In the genomic region with DNA sequence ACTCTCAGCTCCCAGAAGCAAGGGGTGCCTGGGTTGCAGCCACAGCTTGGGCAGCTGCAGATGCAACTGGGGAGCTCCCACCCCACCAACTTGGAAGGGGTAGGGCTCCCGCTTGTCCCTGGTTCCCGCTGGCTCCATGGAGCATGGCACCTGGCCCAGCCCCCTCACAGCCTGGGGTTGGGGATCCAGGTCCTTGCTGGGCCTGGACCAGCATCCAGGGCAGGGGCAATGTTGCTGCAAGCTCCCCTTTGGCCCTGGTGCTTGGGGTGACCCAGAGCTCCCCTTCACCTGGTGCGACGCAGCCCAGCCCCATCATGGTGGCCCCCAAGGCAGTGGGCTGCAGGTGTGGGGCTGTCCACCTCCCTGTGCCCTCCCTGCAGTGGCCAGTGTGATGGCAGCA, we compare ENCODE assay signal across 18 cellular contexts.
A peak's percentile ranks its signal among the peaks of the same experiment; 100 is the strongest.
DNase-seq lines count a peak whose midpoint lies in the region; ATAC-seq, FAIRE-seq and TF ChIP-seq lines count a peak whose summit lies in the region.
"Had no signal": no experiment of that assay in that cellular context is flagged by ENCODE, and none has a peak within 500 bp of the region (broad histone marks: within the 10 kb centered on the region; RNA-seq: fewer than 3 reads in every experiment).

No MANE protein-coding gene starts in this region.

- WGBS in heart right ventricle, 2 donors: 89 to 99% methylated on average over 4 of the region's 4 CpGs

- no peak overlapping the region for H3K4me2 ChIP-seq in Karpas-422 (ENCODE audit: low read depth, low read length, poor library complexity, severe bottlenecking)

- H3K9me3 ChIP-seq in heart right ventricle (no peaks in the 10 kb centered on the region), kidney (ENCODE audit: control insufficient read depth in 1 of 2, low read length in 2 of 2) (peaks cover 0 to 4% of the 10 kb centered on the region in 2 donors), upper lobe of right lung (no peaks in the 10 kb centered on the region), Karpas-422 (ENCODE audit: low read length) (no peaks in the 10 kb centered on the region)
- H3K9me3 ChIP-seq: Caco-2, HAP-1 had no signal

- no peaks in the 10 kb centered on the region for H3K79me2 ChIP-seq in Karpas-422 (ENCODE audit: low read length)

- H3K9me2 ChIP-seq in Karpas-422 (replicated peaks; ENCODE audit: insufficient read depth, low read length): no peaks in the 10 kb centered on the region

- DNase-seq in Right ventricle myocardium inferior (ENCODE audit: missing footprints): no peak
- DNase-seq in cardiac septum (ENCODE audit: low spot score): no peak
- no peak for DNase-seq in heart right ventricle
- DNase-seq in kidney: peak; percentile 59
- DNase-seq in upper lobe of right lung: no peak
- DNase-seq in Karpas-422: no peak
- no peak for DNase-seq in G401 (ENCODE audit: low spot score)
- DNase-seq in hypothalamus (lab: John Stamatoyannopoulos, UW): no peak
- DNase-seq: Caco-2; CD8-positive, alpha-beta T cell; DND-41; GF-D8; GOT3 had no signal

- no peak overlapping the region for H3K9ac ChIP-seq in kidney (ENCODE audit: low read length in 2 of 2)
- no peak overlapping the region for H3K9ac ChIP-seq in Karpas-422 (ENCODE audit: low read length)

- peak; percentile 19 for ATAC-seq in Right ventricle myocardium inferior
- peak in 4 of 8 donors; percentile 11 to 53 (median 14) for ATAC-seq in heart right ventricle
- ATAC-seq in upper lobe of right lung: peak; percentile 20
- ATAC-seq: CD8-positive, alpha-beta T cell; HepG2 had no signal

- no peaks in the 10 kb centered on the region for H3K36me3 ChIP-seq in heart right ventricle
- H3K36me3 ChIP-seq in kidney (ENCODE audit: control insufficient read depth in 1 of 2, insufficient read depth in 2 of 2, low read length in 2 of 2): no peaks in the 10 kb centered on the region
- H3K36me3 ChIP-seq in upper lobe of right lung: no peaks in the 10 kb centered on the region
- H3K36me3 ChIP-seq in Karpas-422 (ENCODE audit: insufficient read depth, low read length): no peaks in the 10 kb centered on the region
- H3K36me3 ChIP-seq: HAP-1 had no signal

- intact Hi-C loops in Right ventricle myocardium inferior (cut with DNase I) (no loop called here), cardiac septum (cut with DNase I) (no loop called here), heart right ventricle (cut with DNase I) (no loop called here), kidney (cut with DNase I) (no loop called here), upper lobe of right lung (cut with DNase I) (no loop called here)

- no peak overlapping the region for H2AFZ ChIP-seq in Karpas-422 (ENCODE audit: low read length)

- FAIRE-seq in kidney (lab: Jason Lieb, UNC): no peak
- FAIRE-seq: GM19239, HepG2, HTR-8/SVneo had no signal

- TF ChIP-seq CTCF in heart right ventricle (IDR thresholded peaks at IDR 0.05) (no peak), kidney (IDR thresholded peaks at IDR 0.05; ENCODE audit: borderline replicate concordance, extremely low read depth, insufficient read depth) (no peak), upper lobe of right lung (IDR thresholded peaks at IDR 0.05) (no peak)

- no peaks in the 10 kb centered on the region for H4K20me1 ChIP-seq in Karpas-422 (ENCODE audit: insufficient read depth, low read depth, low read length)

- in situ Hi-C loops in G401 (cut with HindIII; ENCODE audit: low sequenced_read_pairs): no loop called here

- peaks cover 0 to 31% (median 8%) of the 10 kb centered on the region in 9 donors for H3K4me1 ChIP-seq in heart right ventricle
- no peaks in the 10 kb centered on the region for H3K4me1 ChIP-seq in kidney (ENCODE audit: control insufficient read depth in 1 of 2, insufficient read depth in 1 of 2, low read depth in 1 of 2, low read length in 2 of 2)
- peaks cover 1% of the 10 kb centered on the region for H3K4me1 ChIP-seq in upper lobe of right lung
- H3K4me1 ChIP-seq in Karpas-422 (ENCODE audit: low read length): no peaks in the 10 kb centered on the region
- H3K4me1 ChIP-seq: Caco-2, HAP-1 had no signal

- H3K4me3 ChIP-seq in heart right ventricle (no peak overlapping the region), kidney (ENCODE audit: low read length in 2 of 2) (no peak overlapping the region), upper lobe of right lung (no peak overlapping the region), Karpas-422 (ENCODE audit: low read length) (no peak overlapping the region)
- H3K4me3 ChIP-seq: HAP-1 had no signal

- H3K27ac ChIP-seq in heart right ventricle: peak overlapping the region in 6 of 10 donors; percentile 17 to 74 (median 57)
- H3K27ac ChIP-seq in kidney (ENCODE audit: low read depth in 2 of 2, low read length in 2 of 2): no peak overlapping the region
- H3K27ac ChIP-seq in upper lobe of right lung: no peak overlapping the region
- no peak overlapping the region for H3K27ac ChIP-seq in Karpas-422 (ENCODE audit: low read length)
- H3K27ac ChIP-seq: 22Rv1 had no signal

- H3K27me3 ChIP-seq in heart right ventricle (no peaks in the 10 kb centered on the region), upper lobe of right lung (no peaks in the 10 kb centered on the region), Karpas-422 (ENCODE audit: low read length) (no peaks in the 10 kb centered on the region)

Comparison
In these comparisons a context has a peak if more than half of its experiments do, and no peak if none do; other contexts are left out.
1. H3K27ac ChIP-seq: peak in heart right ventricle (6 of 10); none in kidney (0 of 2), upper lobe of right lung (single experiment) and Karpas-422 (single experiment).